8 cellular contexts compared by ENCODE assay signal in the genomic region with DNA sequence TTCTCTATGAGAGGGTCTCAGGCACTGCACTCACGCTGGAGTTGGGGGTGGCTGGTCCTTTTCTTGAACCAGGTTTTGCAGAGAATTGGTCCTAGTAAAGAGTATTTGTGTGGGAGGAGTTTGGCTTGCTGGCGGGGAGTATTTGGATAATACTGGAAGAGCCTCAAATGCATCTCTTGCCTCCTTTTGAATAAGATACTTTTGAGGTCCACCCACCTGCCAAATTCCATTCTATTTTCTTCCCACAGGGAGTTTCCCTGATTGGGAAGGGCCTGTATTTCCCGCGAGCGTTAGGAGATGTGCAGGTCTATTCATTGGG. TPM values are rescaled to one million over a fixed set of nuclear protein-coding genes. Genes with fewer than 3 reads are reported as not detected.
A peak's percentile ranks its signal among the peaks of the same experiment; 100 is the strongest.
DNase-seq lines count a peak whose midpoint lies in the region; ATAC-seq and TF ChIP-seq lines count a peak whose summit lies in the region.

No MANE protein-coding gene starts in this region.

- WGBS in endodermal cell (ENCODE audit: insufficient coverage in 1 of 2, insufficient read length in 1 of 2), 2 experiments, result 0 to 3% methylated on average over 1 to 5 of the region's 5 CpGs

- H3K9me3 Mint-ChIP-seq in endodermal cell, result no peaks in the 10 kb centered on the region

- H3K4me1 Mint-ChIP-seq in endodermal cell, result peaks cover 35% of the 10 kb centered on the region

- H3K79me2 ChIP-seq in DOHH2 (ENCODE audit: control insufficient read depth, low read length), result peaks cover 43% of the 10 kb centered on the region

- H3K4me3 ChIP-seq in DOHH2 (ENCODE audit: low read length) (peak overlapping the region; percentile 71), endodermal cell (ENCODE audit: low read length) (peak overlapping the region; percentile 76)

- TF ChIP-seq CTCF in DOHH2 (IDR thresholded peaks at IDR 0.05; ENCODE audit: low read depth, low read length, poor library complexity, severe bottlenecking), result no peak
- no peak for TF ChIP-seq CTCF in endodermal cell (conservative IDR thresholded peaks at IDR 0.05)
- no peak for TF ChIP-seq CTCF in omental fat pad (IDR thresholded peaks at IDR 0.05)

- peak overlapping the region; percentile 79 for H3K4me2 ChIP-seq in DOHH2 (ENCODE audit: low read length)

- peak overlapping the region; percentile 72 for H3K27ac Mint-ChIP-seq in endodermal cell

- H3K4me3 Mint-ChIP-seq in endodermal cell, result peak overlapping the region; percentile 73

- peaks cover 11% of the 10 kb centered on the region; the same call in 1 of the 2 replicates for H4K20me1 ChIP-seq in DOHH2 (ENCODE audit: control insufficient read depth, insufficient read depth, low read depth, low read length)

- H3K27me3 Mint-ChIP-seq in endodermal cell (ENCODE audit: insufficient read depth), result peaks cover 33% of the 10 kb centered on the region

- ATAC-seq in omental fat pad (ENCODE audit: low FRiP score) (peak; percentile 7), HG03045 (IDR thresholded peaks at IDR 0.05; ENCODE audit: unreplicated experiment) (no peak), GM21381 (IDR thresholded peaks at IDR 0.05; ENCODE audit: unreplicated experiment) (no peak)

- H3K27me3 ChIP-seq in DOHH2 (ENCODE audit: control insufficient read depth, low read length) (no peaks in the 10 kb centered on the region), endodermal cell (ENCODE audit: control insufficient read depth, insufficient read depth, low read length, poor library complexity, severe bottlenecking) (no peaks in the 10 kb centered on the region)

- peak overlapping the region; percentile 76 for H3K27ac ChIP-seq in DOHH2 (ENCODE audit: low read depth, low read length)
- peak overlapping the region; percentile 59 for H3K27ac ChIP-seq in endodermal cell (ENCODE audit: low read depth, low read length)

- peaks cover 18% of the 10 kb centered on the region for H3F3A ChIP-seq in DOHH2 (ENCODE audit: control insufficient read depth, insufficient read depth)

- DNase-seq in OCI-M1 (lab: John Stamatoyannopoulos, UW), result peak; percentile 66
- no peak for DNase-seq in endodermal cell
- no peak for DNase-seq in omental fat pad (ENCODE audit: low spot score)
- no peak for DNase-seq in HuH-7.5 (ENCODE audit: low spot score)
- DNase-seq in NK-92 treated with Interleukin-12 subunit alpha and Interleukin-12 subunit beta, amount 100 ng/mL, for 24 hours (lab: John Stamatoyannopoulos, UW), result no peak

- H3K36me3 ChIP-seq in DOHH2 (ENCODE audit: control insufficient read depth, low read length) (peaks cover 21% of the 10 kb centered on the region), endodermal cell (ENCODE audit: control insufficient read depth, insufficient read depth, low read length) (no peaks in the 10 kb centered on the region)

- peaks cover 53% of the 10 kb centered on the region for H3K4me1 ChIP-seq in DOHH2 (ENCODE audit: control insufficient read depth, low read length)
- H3K4me1 ChIP-seq in endodermal cell (ENCODE audit: control insufficient read depth, insufficient read depth, low read length), result peaks cover 15% of the 10 kb centered on the region

- no peaks in the 10 kb centered on the region for H3K9me2 ChIP-seq in DOHH2 (replicated peaks; ENCODE audit: control insufficient read depth, low read length)

- H3K9ac ChIP-seq in endodermal cell (ENCODE audit: extremely low read depth, low read length, poor library complexity, severe bottlenecking), result no peak overlapping the region

- H3K9me3 ChIP-seq in DOHH2 (ENCODE audit: control insufficient read depth, insufficient read depth, low read length) (no peaks in the 10 kb centered on the region), endodermal cell (ENCODE audit: control insufficient read depth, low read length) (no peaks in the 10 kb centered on the region)

- H3K36me3 Mint-ChIP-seq in endodermal cell (ENCODE audit: low read depth), result no peaks in the 10 kb centered on the region

RNA-seq across cellular contexts. Expression of gene RASA2, which starts 0.5 kb away (rescaled TPM):
- total RNA-seq in endodermal cell (10 to 100 TPM; 20.5 to 25.0 TPM), omental fat pad (10 to 100 TPM; 16.4 to 19.8 (median 18.0) TPM)
- 15.8 TPM for polyA plus RNA-seq in endodermal cell (2013, experiment 1 of 2)
- 14.9 TPM for polyA plus RNA-seq in endodermal cell (2013, experiment 2 of 2)
